ENCODE assay signal across 24 cellular contexts in the genomic region with DNA sequence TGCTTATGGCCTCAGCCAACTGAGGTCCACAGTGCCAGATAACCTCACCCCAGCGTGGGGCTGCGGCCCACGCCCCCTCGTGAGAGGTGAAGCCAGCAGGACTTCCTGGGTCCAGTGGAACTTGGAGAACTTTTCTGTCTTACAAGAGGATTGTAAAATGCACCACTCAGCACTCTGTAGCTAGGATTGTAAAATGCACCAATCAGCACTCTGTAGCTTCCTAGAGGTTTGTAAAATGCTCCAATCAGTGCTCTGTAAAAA.
DNase-seq lines count a peak whose midpoint lies in the region; ATAC-seq, FAIRE-seq and TF ChIP-seq lines count a peak whose summit lies in the region.
"Had no signal": no experiment of that assay in that cellular context is flagged by ENCODE, and none has a peak within 500 bp of the region (broad histone marks: within the 10 kb centered on the region; RNA-seq: fewer than 3 reads in every experiment).

No MANE protein-coding gene starts in this region.

- H3K4me1 Mint-ChIP-seq in activated B cell treated with CpG ODN at 0.5 μM for 24 hours (peaks cover 50% of the 10 kb centered on the region), H9 (no peaks in the 10 kb centered on the region)
- peaks cover 37 to 62% of the 10 kb centered on the region in 2 donors for H3K4me1 Mint-ChIP-seq in stimulated activated naive B cell treated with anti-CD40 and anti-IgM and Interleukin-4, amounts not matched to agents 10 μg/mL and 1 μg/mL and 100 μg/mL, for 72 hours

- H2AK5ac ChIP-seq in H9 (ENCODE audit: insufficient read length, low read length), result no peak overlapping the region

- no peak overlapping the region for H4K91ac ChIP-seq in H9 (ENCODE audit: insufficient read length, low read depth, low read length)

- H3K27ac Mint-ChIP-seq in activated B cell treated with CpG ODN at 0.5 μM for 24 hours (peak overlapping the region; percentile 90), H9 (no peak overlapping the region)
- peak overlapping the region; percentile 88 for H3K27ac Mint-ChIP-seq in stimulated activated naive B cell treated with anti-CD40 and anti-IgM and Interleukin-4, amounts not matched to agents 10 μg/mL and 1 μg/mL and 100 μg/mL, for 72 hours
- H3K27ac Mint-ChIP-seq: HFFc6 had no signal

- peak overlapping the region; percentile 75 for H3K4me3 Mint-ChIP-seq in activated B cell treated with CpG ODN at 0.5 μM for 24 hours
- H3K4me3 Mint-ChIP-seq in stimulated activated naive B cell treated with anti-CD40 and anti-IgM and Interleukin-4, amounts not matched to agents 10 μg/mL and 1 μg/mL and 100 μg/mL, for 72 hours, result no peak overlapping the region
- H3K4me3 Mint-ChIP-seq in H9, result no peak overlapping the region
- H3K4me3 Mint-ChIP-seq: HFFc6 had no signal

- H3K79me2 ChIP-seq in HepG2 (ENCODE audit: insufficient read depth, low read length), result no peaks in the 10 kb centered on the region
- no peaks in the 10 kb centered on the region for H3K79me2 ChIP-seq in H9 (ENCODE audit: insufficient read depth, low read length)

- FAIRE-seq in HepG2 (lab: Jason Lieb, UNC), result no peak
- FAIRE-seq: A204.1, HTR-8/SVneo had no signal

- no peak overlapping the region for H2BK12ac ChIP-seq in H9 (ENCODE audit: insufficient read length, low read depth, low read length)

- TF ChIP-seq CTCF in HepG2 (CRISPR knock-in tag; IDR thresholded peaks at IDR 0.05), result no peak
- no peak for TF ChIP-seq CTCF in right lobe of liver (IDR thresholded peaks at IDR 0.05)
- TF ChIP-seq CTCF in activated B cell treated with CpG ODN at 0.5 μM for 24 hours (IDR thresholded peaks at IDR 0.05), result no peak
- no peak for TF ChIP-seq CTCF in H9 (conservative IDR thresholded peaks at IDR 0.05)

- no peak overlapping the region for H3K4me3 ChIP-seq in HepG2 (replicated peaks in 1 of 3; ENCODE audit: insufficient read depth in 1 of 3, low read depth in 2 of 3, low read length in 3 of 3)
- H3K4me3 ChIP-seq in right lobe of liver, result no peak overlapping the region

- H3K9ac ChIP-seq in HepG2 (ENCODE audit: insufficient read depth, low read depth, low read length), result no peak overlapping the region
- H3K9ac ChIP-seq in H9 (ENCODE audit: extremely low read depth, insufficient read length, low read length), result no peak overlapping the region

- H3K9me3 ChIP-seq in HepG2 (ENCODE audit: low read length) (no peaks in the 10 kb centered on the region), right lobe of liver (no peaks in the 10 kb centered on the region), H9 (ENCODE audit: control insufficient read depth, low read depth, low read length) (no peaks in the 10 kb centered on the region)
- H3K9me3 ChIP-seq: Caco-2 had no signal

- no TSS peak for BruUV-seq in HepG2 (replicated peaks; lab: Mats Ljungman, UMichigan)

- H3K23ac ChIP-seq in H9 (ENCODE audit: insufficient read length, low read depth, low read length), result no peak overlapping the region

- H4K20me1 ChIP-seq in HepG2 (ENCODE audit: insufficient read depth, low read length), result no peaks in the 10 kb centered on the region
- no peaks in the 10 kb centered on the region for H4K20me1 ChIP-seq in H9 (ENCODE audit: control insufficient read depth, insufficient read depth, insufficient read length)

- H3K23me2 ChIP-seq in H9 (ENCODE audit: insufficient read length, low read depth, low read length, poor library complexity, severe bottlenecking), result no peaks in the 10 kb centered on the region

- no peak overlapping the region for H4K5ac ChIP-seq in H9 (ENCODE audit: insufficient read length, low read depth, low read length)

- H3K27me3 ChIP-seq in HepG2 (ENCODE audit: control insufficient read depth in 1 of 2, insufficient read depth in 2 of 2, low read length in 2 of 2) (no peaks in the 10 kb centered on the region), right lobe of liver (no peaks in the 10 kb centered on the region), H9 (ENCODE audit: insufficient read depth, low read length) (no peaks in the 10 kb centered on the region)

- no peak overlapping the region for H2BK20ac ChIP-seq in H9 (ENCODE audit: low read depth, low read length, poor library complexity, severe bottlenecking)

- no peak overlapping the region for H3K4me2 ChIP-seq in HepG2 (ENCODE audit: low read depth, low read length)
- no peak overlapping the region for H3K4me2 ChIP-seq in H9 (ENCODE audit: insufficient read depth, insufficient read length, low read length)

- no peak overlapping the region for H4K8ac ChIP-seq in H9 (replicated peaks; ENCODE audit: insufficient read length, low read depth, low read length)

- H2BK120ac ChIP-seq in H9 (ENCODE audit: low read depth, low read length, poor library complexity, severe bottlenecking), result no peak overlapping the region

- H2AFZ ChIP-seq in HepG2 (ENCODE audit: low read length), result no peak overlapping the region
- no peak overlapping the region for H2AFZ ChIP-seq in H9 (ENCODE audit: low read length)

- no CpG with 5 or more reads among the region's 4 CpGs for WGBS in HepG2 (ENCODE audit: low lambda C conversion rate)
- 92% methylated on average over 4 of the region's 4 CpGs for WGBS in right lobe of liver (ENCODE audit: insufficient coverage, low coverage, low lambda C conversion rate, missing lambda C conversion rate)
- WGBS in H9 (ENCODE audit: extremely low coverage, insufficient read length, low lambda C conversion rate), result no CpG with 5 or more reads among the region's 4 CpGs

- POLR2A ChIA-PET in HepG2 (lab: Yijun Ruan, JAX) (no interaction called here), activated B cell treated with CpG ODN at 0.5 μM for 24 hours (lab: Charles Lee) (interaction anchor here (0.8 to 5.2 kb wide), 7 partner anchors 10 to 143 kb away, joined by 3 to 47 read pairs (median 5); a partner anchor contains a TSS)

- intact Hi-C loops in HepG2 (cut with micrococcal nuclease; ENCODE audit: unreplicated experiment) (no loop called here), right lobe of liver (cut with DNase I) (no loop called here), activated B cell treated with CpG ODN at 0.5 μM for 24 hours (cut with micrococcal nuclease) (no loop called here)

- CTCF ChIA-PET in HepG2 (lab: Yijun Ruan, JAX; ENCODE audit: low intra/inter-chr PET ratio, low total read pairs), result no interaction called here
- CTCF ChIA-PET in activated B cell treated with CpG ODN at 0.5 μM for 24 hours (lab: Charles Lee), result no interaction called here

- H3K18ac ChIP-seq in H9 (ENCODE audit: insufficient read length, low read depth, low read length), result no peak overlapping the region

- H3K9me3 Mint-ChIP-seq in activated B cell treated with CpG ODN at 0.5 μM for 24 hours (peaks cover 2% of the 10 kb centered on the region), H9 (peaks cover 0 to 22% of the 10 kb centered on the region in 2 experiments; a peak in 4 of 5 replicates)
- H3K9me3 Mint-ChIP-seq in stimulated activated naive B cell treated with anti-CD40 and anti-IgM and Interleukin-4, amounts not matched to agents 10 μg/mL and 1 μg/mL and 100 μg/mL, for 72 hours, result peaks cover 9 to 12% of the 10 kb centered on the region in 2 donors
- H3K9me3 Mint-ChIP-seq: HFFc6 had no signal

- ATAC-seq in HepG2, result no peak
- ATAC-seq in right lobe of liver, result no peak
- ATAC-seq in GM18867 (IDR thresholded peaks at IDR 0.05; ENCODE audit: unreplicated experiment), result peak; percentile 0
- ATAC-seq in activated B cell treated with CpG ODN at 0.5 μM for 24 hours (ENCODE audit: low read depth), result no peak
- no peak for ATAC-seq in stimulated activated naive B cell treated with anti-CD40 and anti-IgM and Interleukin-4, amounts not matched to agents 10 μg/mL and 1 μg/mL and 100 μg/mL, for 72 hours (replicated peaks)
- ATAC-seq in HG02973 (IDR thresholded peaks at IDR 0.05; ENCODE audit: unreplicated experiment), result no peak

- H2BK15ac ChIP-seq in H9 (ENCODE audit: low read depth, low read length), result no peak overlapping the region

- H3K4me1 ChIP-seq in HepG2 (ENCODE audit: insufficient read depth, low read length) (no peaks in the 10 kb centered on the region), right lobe of liver (no peaks in the 10 kb centered on the region), H9 (ENCODE audit: insufficient read depth, low read length) (no peaks in the 10 kb centered on the region)
- H3K4me1 ChIP-seq: Caco-2 had no signal

- no peak overlapping the region for H2BK5ac ChIP-seq in H9 (ENCODE audit: insufficient read length, low read length)

- no peak overlapping the region for H3K14ac ChIP-seq in H9 (ENCODE audit: insufficient read depth, low read length)

- no peak overlapping the region for H3K56ac ChIP-seq in H9 (ENCODE audit: insufficient read length, low read depth, low read length)

- H3K36me3 Mint-ChIP-seq in activated B cell treated with CpG ODN at 0.5 μM for 24 hours (ENCODE audit: low read depth), result no peaks in the 10 kb centered on the region
- peaks cover 0 to 7% of the 10 kb centered on the region in 2 donors for H3K36me3 Mint-ChIP-seq in stimulated activated naive B cell treated with anti-CD40 and anti-IgM and Interleukin-4, amounts not matched to agents 10 μg/mL and 1 μg/mL and 100 μg/mL, for 72 hours
- peaks cover 2 to 9% (median 4%) of the 10 kb centered on the region in 3 experiments; a peak in 3 of 7 replicates for H3K36me3 Mint-ChIP-seq in H9 (ENCODE audit: insufficient read depth in 1 of 3, low read depth in 3 of 3)
- H3K36me3 Mint-ChIP-seq: CD4-positive, alpha-beta memory T cell had no signal

- no peak for TF ChIP-seq POLR2A in HepG2 (IDR thresholded peaks at IDR 0.05; ENCODE audit: insufficient read depth in 1 of 2, low read depth in 2 of 2, low read length in 2 of 2)
- no peak for TF ChIP-seq POLR2A in right lobe of liver (IDR thresholded peaks at IDR 0.05)

- H3T11ph ChIP-seq in H9 (ENCODE audit: low read length), result no peak overlapping the region

- no peak for TF ChIP-seq RAD21 in HepG2 (CRISPR knock-in tag; IDR thresholded peaks at IDR 0.05)

- H3K27me3 Mint-ChIP-seq in activated B cell treated with CpG ODN at 0.5 μM for 24 hours (no peaks in the 10 kb centered on the region), H9 (ENCODE audit: low read depth) (peaks cover 2% of the 10 kb centered on the region; the same call in 1 of the 2 replicates)
- no peaks in the 10 kb centered on the region for H3K27me3 Mint-ChIP-seq in stimulated activated naive B cell treated with anti-CD40 and anti-IgM and Interleukin-4, amounts not matched to agents 10 μg/mL and 1 μg/mL and 100 μg/mL, for 72 hours
- H3K27me3 Mint-ChIP-seq: CD4-positive, alpha-beta memory T cell had no signal

- no peak overlapping the region for H3K4ac ChIP-seq in H9 (ENCODE audit: low read depth, low read length)

- H3K27ac ChIP-seq in HepG2 (ENCODE audit: extremely low read length, insufficient read depth, low read length) (no peak overlapping the region), right lobe of liver (no peak overlapping the region), H9 (ENCODE audit: insufficient read length, low read depth, low read length) (no peak overlapping the region)

- H3K79me1 ChIP-seq in H9 (ENCODE audit: insufficient read depth, low read depth, low read length, poor library complexity, severe bottlenecking), result no peaks in the 10 kb centered on the region

- TF ChIP-seq EP300 in HepG2 (IDR thresholded peaks at IDR 0.05; ENCODE audit: low read depth in 2 of 2, low read length in 2 of 2), result no peak
- TF ChIP-seq EP300 in HepG2 (CRISPR knock-in tag; IDR thresholded peaks at IDR 0.05; ENCODE audit: borderline replicate concordance), result no peak

- in situ Hi-C loops in HepG2 (cut with HindIII; ENCODE audit: extremely low pct_ligation_motif_present, low pct_unique_long_range_greater_than_20kb), result no loop called here

- no peaks in the 10 kb centered on the region for H3K36me3 ChIP-seq in HepG2 (replicated peaks in 1 of 2; ENCODE audit: control insufficient read depth in 1 of 2, insufficient read depth in 2 of 2, low read length in 2 of 2)
- no peaks in the 10 kb centered on the region for H3K36me3 ChIP-seq in right lobe of liver

- DNase-seq in HepG2 (ENCODE audit: low spot score), result no peak
- no peak for DNase-seq in right lobe of liver
- no peak for DNase-seq in activated B cell treated with CpG ODN at 0.5 μM for 24 hours
- no peak for DNase-seq in stimulated activated naive B cell treated with anti-CD40 and anti-IgM and Interleukin-4, amounts not matched to agents 10 μg/mL and 1 μg/mL and 100 μg/mL, for 72 hours
- DNase-seq in H9, result no peak
- DNase-seq in DMS79 treated with DMSO at 0.1 percent for 48 hours (lab: John Stamatoyannopoulos, UW), result no peak
- DNase-seq: Caco-2; CD4-positive, alpha-beta memory T cell; DMS 273 treated with DMSO at 0.1 percent for 48 hours; DND-41; H7; HFFc6; IMR-90; Kasumi-1; NCI-H1417 treated with DMSO at 0.1 percent for 48 hours; NCI-H187; NCI-H446; NCI-H526 treated with DMSO at 0.1 percent for 48 hours; Right ventricle myocardium superior; SW 1271 had no signal

Comparison
In these comparisons a context has a peak if more than half of its experiments do, and no peak if none do; other contexts are left out.
1. H3K27ac Mint-ChIP-seq: peak in activated B cell treated with CpG ODN at 0.5 μM for 24 hours (single experiment) and stimulated activated naive B cell treated with anti-CD40 and anti-IgM and Interleukin-4, amounts not matched to agents 10 μg/mL and 1 μg/mL and 100 μg/mL, for 72 hours (single experiment); none in H9 (0 of 3).